ENCODE assay signal across 19 cellular contexts in genomic region chr9:79952401-79952800, GRCh38.
DNase-seq lines count a peak whose midpoint lies in the region; FAIRE-seq and TF ChIP-seq lines count a peak whose summit lies in the region.
"Had no signal": no experiment of that assay in that cellular context is flagged by ENCODE, and none has a peak within 500 bp of the region (broad histone marks: within the 10 kb centered on the region; RNA-seq: fewer than 3 reads in every experiment).

No MANE protein-coding gene starts in this region.

- H3K79me2 ChIP-seq in osteoblast (ENCODE audit: insufficient read depth, low read length): no peaks in the 10 kb centered on the region

- DNase-seq in COLO829 (ENCODE audit: low spot score) (peak; percentile 27), HS-27A (ENCODE audit: low read depth) (peak; percentile 23), esophagus muscularis mucosa (ENCODE audit: extremely low spot score) (peak; percentile 29), osteoblast (ENCODE audit: insufficient read length, low spot score, missing footprints) (peak; percentile 8), testis (no peak), kidney (no peak), SKM-1 (lab: John Stamatoyannopoulos, UW; ENCODE audit: unreplicated experiment) (no peak), NCI-H226 (no peak)
- DNase-seq: C1 segment of cervical spinal cord, DMS 273 treated with DMSO at 0.1 percent for 48 hours, H9, NCI-H1436, NCI-H2029 treated with DMSO at 0.1 percent for 48 hours, NCI-H2171 treated with DMSO at 0.1 percent for 48 hours, NCI-H510A had no signal

- H3K4me1 ChIP-seq in esophagus muscularis mucosa (no peaks in the 10 kb centered on the region), osteoblast (ENCODE audit: insufficient read depth, low read length) (peaks cover 8% of the 10 kb centered on the region), testis (no peaks in the 10 kb centered on the region), kidney (ENCODE audit: control insufficient read depth in 1 of 2, insufficient read depth in 1 of 2, low read depth in 1 of 2, low read length in 2 of 2) (no peaks in the 10 kb centered on the region)

- H3K4me3 ChIP-seq in esophagus muscularis mucosa (no peak overlapping the region), osteoblast (ENCODE audit: insufficient read depth, low read length) (no peak overlapping the region), testis (no peak overlapping the region), kidney (ENCODE audit: low read length in 2 of 2) (no peak overlapping the region)
- H3K4me3 ChIP-seq: K562 had no signal

- TF ChIP-seq CTCF in esophagus muscularis mucosa (IDR thresholded peaks at IDR 0.05) (no peak), osteoblast (IDR thresholded peaks at IDR 0.05; ENCODE audit: extremely low read depth, low read depth, low read length) (no peak), testis (IDR thresholded peaks at IDR 0.05) (no peak), kidney (IDR thresholded peaks at IDR 0.05; ENCODE audit: borderline replicate concordance, extremely low read depth, insufficient read depth) (no peak)

- H3K36me3 ChIP-seq in esophagus muscularis mucosa (no peaks in the 10 kb centered on the region), osteoblast (ENCODE audit: insufficient read depth, low read length) (no peaks in the 10 kb centered on the region), testis (ENCODE audit: low read depth, missing control alignments) (no peaks in the 10 kb centered on the region), kidney (ENCODE audit: control insufficient read depth in 1 of 2, insufficient read depth in 2 of 2, low read length in 2 of 2) (no peaks in the 10 kb centered on the region)

- H4K20me1 ChIP-seq in osteoblast (ENCODE audit: insufficient read depth, low read length): no peaks in the 10 kb centered on the region

- intact Hi-C loops in esophagus muscularis mucosa (cut with DNase I): no loop called here
- intact Hi-C loops in testis (cut with DNase I; ENCODE audit: low total_unique reads): no loop called here
- intact Hi-C loops in kidney (cut with DNase I): no loop called here

- H3K27ac ChIP-seq in esophagus muscularis mucosa (replicated peaks in 1 of 4) (no peak overlapping the region), osteoblast (ENCODE audit: low read depth, low read length) (peak overlapping the region; percentile 57), testis (no peak overlapping the region), kidney (ENCODE audit: low read depth in 2 of 2, low read length in 2 of 2) (no peak overlapping the region)
- H3K27ac ChIP-seq: HL-60 had no signal

- no peak for TF ChIP-seq EP300 in esophagus muscularis mucosa (IDR thresholded peaks at IDR 0.05)

- H2AFZ ChIP-seq in osteoblast (ENCODE audit: low read length): no peak overlapping the region

- FAIRE-seq in kidney (lab: Jason Lieb, UNC): no peak
- FAIRE-seq: A204.1, GM19239, K562 had no signal

- no peak overlapping the region for H3K9ac ChIP-seq in kidney (ENCODE audit: low read length in 2 of 2)

- peaks cover 0 to 3% (median 0%) of the 10 kb centered on the region in 4 donors for H3K27me3 ChIP-seq in esophagus muscularis mucosa
- no peaks in the 10 kb centered on the region for H3K27me3 ChIP-seq in osteoblast (ENCODE audit: insufficient read depth, low read length)
- no peaks in the 10 kb centered on the region for H3K27me3 ChIP-seq in testis

- no peaks in the 10 kb centered on the region for H3K9me3 ChIP-seq in esophagus muscularis mucosa
- H3K9me3 ChIP-seq in osteoblast (ENCODE audit: low read depth, low read length): no peaks in the 10 kb centered on the region
- no peaks in the 10 kb centered on the region for H3K9me3 ChIP-seq in testis
- no peaks in the 10 kb centered on the region for H3K9me3 ChIP-seq in kidney (ENCODE audit: control insufficient read depth in 1 of 2, low read length in 2 of 2)

- WGBS in esophagus muscularis mucosa: 83% methylated on average over 2 of the region's 2 CpGs
- WGBS in testis, 2 donors: 67 to 78% methylated on average over 2 of the region's 2 CpGs

- no peak for TF ChIP-seq POLR2A in esophagus muscularis mucosa (IDR thresholded peaks at IDR 0.05; ENCODE audit: low read depth)
- no peak for TF ChIP-seq POLR2A in testis (IDR thresholded peaks at IDR 0.05)

- peak overlapping the region; percentile 15 for H3K4me2 ChIP-seq in osteoblast (ENCODE audit: insufficient read depth, low read length)

Comparison
In these comparisons a context has a peak if more than half of its experiments do, and no peak if none do; other contexts are left out.
1. DNase-seq: peak in COLO829 (single experiment), HS-27A (single experiment), esophagus muscularis mucosa (single experiment) and osteoblast (single experiment); none in testis (single experiment), kidney (single experiment), SKM-1 (single experiment) and NCI-H226 (single experiment).